9 cellular contexts compared by ENCODE assay signal in genomic region chr6:39137235-39137634, GRCh38. TPM values are rescaled to one million over a fixed set of nuclear protein-coding genes. Genes with fewer than 3 reads are reported as not detected.
DNase-seq lines count a peak whose midpoint lies in the region; ATAC-seq, FAIRE-seq and TF ChIP-seq lines count a peak whose summit lies in the region.
"Had no signal": no experiment of that assay in that cellular context is flagged by ENCODE, and none has a peak within 500 bp of the region (broad histone marks: within the 10 kb centered on the region; RNA-seq: fewer than 3 reads in every experiment).

No MANE protein-coding gene starts in this region.

- DNase-seq in GM12865 (ENCODE audit: low read depth): peak; percentile 44
- DNase-seq in NB4 (ENCODE audit: low read depth): peak; percentile 59
- peak; percentile 43 for DNase-seq in bronchial epithelial cell (ENCODE audit: low read depth)
- DNase-seq in naive thymus-derived CD4-positive, alpha-beta T cell: peak in 6 of 9 donors; percentile 13 to 41 (median 28)
- DNase-seq in NCI-H2029 (lab: John Stamatoyannopoulos, UW): no peak
- DNase-seq in posterior vena cava (ENCODE audit: low spot score): no peak
- DNase-seq in NCI-H1092 (lab: John Stamatoyannopoulos, UW): no peak
- no peak for DNase-seq in cerebellar nuclear complex (lab: John Stamatoyannopoulos, UW)

- no peak overlapping the region for H3K27ac ChIP-seq in naive thymus-derived CD4-positive, alpha-beta T cell (ENCODE audit: low read depth, low read length)
- H3K27ac ChIP-seq: SJSA1 had no signal

- H3K4me1 ChIP-seq in naive thymus-derived CD4-positive, alpha-beta T cell (ENCODE audit: control insufficient read depth in 2 of 2, insufficient read depth in 2 of 2, low read length in 2 of 2): no peaks in the 10 kb centered on the region
- H3K4me1 ChIP-seq: SJSA1 had no signal

- intact Hi-C loops in naive thymus-derived CD4-positive, alpha-beta T cell (cut with micrococcal nuclease): no loop called here
- intact Hi-C loops in posterior vena cava (cut with DNase I): no loop called here

- H3K4me3 Mint-ChIP-seq in naive thymus-derived CD4-positive, alpha-beta T cell: no peak overlapping the region

- TF ChIP-seq CTCF in GM12865 (IDR thresholded peaks at IDR 0.05; ENCODE audit: insufficient read depth, low read depth, low read length, missing control alignments) (no peak), NB4 (IDR thresholded peaks at IDR 0.05; ENCODE audit: low read depth, low read length) (no peak), bronchial epithelial cell (IDR thresholded peaks at IDR 0.05; ENCODE audit: insufficient read depth, low read length, severe bottlenecking) (no peak)

- no peak for FAIRE-seq in bronchial epithelial cell (lab: Jason Lieb, UNC)

- H3K27me3 Mint-ChIP-seq in naive thymus-derived CD4-positive, alpha-beta T cell: peaks cover 8 to 13% (median 11%) of the 10 kb centered on the region in 5 donors

- H3K27ac Mint-ChIP-seq in naive thymus-derived CD4-positive, alpha-beta T cell: no peak overlapping the region

- H3K27me3 ChIP-seq in bronchial epithelial cell (ENCODE audit: control insufficient read depth, insufficient read depth, low read length): no peaks in the 10 kb centered on the region
- H3K27me3 ChIP-seq in naive thymus-derived CD4-positive, alpha-beta T cell (ENCODE audit: control insufficient read depth in 2 of 2, insufficient read depth in 2 of 2, low read length in 2 of 2): no peaks in the 10 kb centered on the region
- H3K27me3 ChIP-seq: SJSA1 had no signal

- peaks cover 0 to 2% (median 0%) of the 10 kb centered on the region in 7 donors for H3K4me1 Mint-ChIP-seq in naive thymus-derived CD4-positive, alpha-beta T cell

- peak; percentile 47 for ATAC-seq in naive thymus-derived CD4-positive, alpha-beta T cell

- no peak for TF ChIP-seq POLR2A in NB4 (IDR thresholded peaks at IDR 0.05; ENCODE audit: extremely low read depth, insufficient read length)

- H3K4me3 ChIP-seq in GM12865 (ENCODE audit: low read depth, low read length) (no peak overlapping the region), NB4 (ENCODE audit: low read depth, low read length) (no peak overlapping the region), bronchial epithelial cell (ENCODE audit: low read depth, low read length) (no peak overlapping the region)
- no peak overlapping the region for H3K4me3 ChIP-seq in naive thymus-derived CD4-positive, alpha-beta T cell (ENCODE audit: low read length)
- H3K4me3 ChIP-seq: SJSA1 had no signal

- CTCF ChIA-PET in naive thymus-derived CD4-positive, alpha-beta T cell (lab: Charles Lee): interaction anchor here (1.0 kb wide), 1 partner anchor 166 kb away, joined by 3 read pairs; no protein-coding TSS in a partner anchor

- H3K36me3 Mint-ChIP-seq in naive thymus-derived CD4-positive, alpha-beta T cell: peaks cover 0 to 6% (median 0%) of the 10 kb centered on the region in 5 donors

- POLR2A ChIA-PET in naive thymus-derived CD4-positive, alpha-beta T cell (lab: Charles Lee): no interaction called here

- no peaks in the 10 kb centered on the region for H3K9me3 ChIP-seq in naive thymus-derived CD4-positive, alpha-beta T cell (ENCODE audit: control insufficient read depth in 2 of 3, low read length in 3 of 3)
- H3K9me3 ChIP-seq: SJSA1 had no signal

- no peaks in the 10 kb centered on the region for H3K36me3 ChIP-seq in bronchial epithelial cell (ENCODE audit: control insufficient read depth, insufficient read depth, low read length)
- no peaks in the 10 kb centered on the region for H3K36me3 ChIP-seq in naive thymus-derived CD4-positive, alpha-beta T cell (ENCODE audit: control insufficient read depth in 2 of 3, insufficient read depth in 3 of 3, low read length in 3 of 3)
- H3K36me3 ChIP-seq: SJSA1 had no signal

- peaks cover 0 to 37% (median 10%) of the 10 kb centered on the region in 11 donors for H3K9me3 Mint-ChIP-seq in naive thymus-derived CD4-positive, alpha-beta T cell

RNA-seq across cellular contexts. Expression of gene SAYSD1, which starts 22.2 kb away (rescaled TPM):
- total RNA-seq in bronchial epithelial cell (9.0 and 14.2 TPM in 2 replicates), posterior vena cava (10 to 100 TPM; 11.1 to 11.2 TPM)
- 10 to 100 TPM; 15.1 to 26.8 (median 19.8) TPM for total RNA-seq in naive thymus-derived CD4-positive, alpha-beta T cell
- polyA plus RNA-seq in naive thymus-derived CD4-positive, alpha-beta T cell: 10 to 100 TPM; 18.6 to 21.6 TPM

Comparison
In these comparisons a context has a peak if more than half of its experiments do, and no peak if none do; other contexts are left out.
1. DNase-seq: peak in GM12865 (single experiment), NB4 (single experiment), bronchial epithelial cell (single experiment) and naive thymus-derived CD4-positive, alpha-beta T cell (6 of 9); none in NCI-H2029 (single experiment), posterior vena cava (single experiment), NCI-H1092 (single experiment) and cerebellar nuclear complex (0 of 2).